In genomic region chr12:124368421-124369032, GRCh38 we compare ENCODE assay signal across 9 cellular contexts.
DNase-seq lines count a peak whose midpoint lies in the region; TF ChIP-seq lines count a peak whose summit lies in the region.
"Had no signal": no experiment of that assay in that cellular context is flagged by ENCODE, and none has a peak within 500 bp of the region (broad histone marks: within the 10 kb centered on the region; RNA-seq: fewer than 3 reads in every experiment).

No MANE protein-coding gene starts in this region.

- in situ Hi-C loops in SK-MEL-5 (cut with HindIII; ENCODE audit: low pct_unique_long_range_greater_than_20kb, low sequenced_read_pairs): no loop called here

- no peaks in the 10 kb centered on the region for H3K27me3 ChIP-seq in rectal smooth muscle tissue (ENCODE audit: control insufficient read depth, insufficient read depth, low read length)
- H3K27me3 ChIP-seq: neutrophil had no signal

- H3K4me3 ChIP-seq in AG10803 (ENCODE audit: low read length) (no peak overlapping the region), fibroblast of villous mesenchyme (ENCODE audit: low read depth, low read length) (no peak overlapping the region), rectal smooth muscle tissue (ENCODE audit: low read length) (no peak overlapping the region)

- peaks cover 30% of the 10 kb centered on the region for H3K4me1 ChIP-seq in rectal smooth muscle tissue (ENCODE audit: control insufficient read depth, insufficient read depth, low read length)

- TF ChIP-seq CTCF in AG10803 (conservative IDR thresholded peaks at IDR 0.05; ENCODE audit: low read length): peak; percentile 19; the same call in 1 of the 2 replicates
- TF ChIP-seq CTCF in fibroblast of villous mesenchyme (IDR thresholded peaks at IDR 0.05; ENCODE audit: insufficient read depth, low read depth, low read length): peak; percentile 13

- H3K27ac ChIP-seq in rectal smooth muscle tissue (ENCODE audit: low read depth, low read length): peak overlapping the region; percentile 94
- H3K27ac ChIP-seq: neutrophil had no signal

- DNase-seq in AG10803 (ENCODE audit: low read depth) (no peak), SK-MEL-5 (ENCODE audit: low read depth, low spot score) (peak; percentile 55), fibroblast of villous mesenchyme (ENCODE audit: low read depth) (no peak), HEK293T (ENCODE audit: extremely low spot score) (no peak), DMS 273 treated with DMSO at 0.1 percent for 48 hours (lab: John Stamatoyannopoulos, UW) (no peak), kidney tubule cell (ENCODE audit: low spot score) (no peak), NCI-H82 (lab: John Stamatoyannopoulos, UW) (no peak)

- CTCF ChIA-PET in HEK293T (lab: Yijun Ruan, JAX): no interaction called here

- POLR2A ChIA-PET in HEK293T (lab: Yijun Ruan, JAX): no interaction called here

- no peak overlapping the region for H3K9ac ChIP-seq in rectal smooth muscle tissue (ENCODE audit: low read length)

- peaks cover 27% of the 10 kb centered on the region for H3K36me3 ChIP-seq in rectal smooth muscle tissue (ENCODE audit: control insufficient read depth, insufficient read depth, low read length)

TF ChIP-seq in HEK293T, 16 proteins besides CTCF, POLR2A, EP300 and RAD21:
- TF ChIP-seq ARNT (IDR thresholded peaks at IDR 0.05): no peak
- no peak for TF ChIP-seq FOXM1 (IDR thresholded peaks at IDR 0.05; ENCODE audit: borderline replicate concordance)
- TF ChIP-seq SUZ12 (IDR thresholded peaks at IDR 0.05): no peak
- TF ChIP-seq FOXA1 (IDR thresholded peaks at IDR 0.05): no peak
- no peak for TF ChIP-seq NFRKB (IDR thresholded peaks at IDR 0.05)
- TF ChIP-seq HDGF (IDR thresholded peaks at IDR 0.05; ENCODE audit: borderline replicate concordance): no peak
TF ChIP-seq in HEK293T: peak in this region for 0.
